Comparison of ENCODE assay signal across 14 cellular contexts in the genomic region with DNA sequence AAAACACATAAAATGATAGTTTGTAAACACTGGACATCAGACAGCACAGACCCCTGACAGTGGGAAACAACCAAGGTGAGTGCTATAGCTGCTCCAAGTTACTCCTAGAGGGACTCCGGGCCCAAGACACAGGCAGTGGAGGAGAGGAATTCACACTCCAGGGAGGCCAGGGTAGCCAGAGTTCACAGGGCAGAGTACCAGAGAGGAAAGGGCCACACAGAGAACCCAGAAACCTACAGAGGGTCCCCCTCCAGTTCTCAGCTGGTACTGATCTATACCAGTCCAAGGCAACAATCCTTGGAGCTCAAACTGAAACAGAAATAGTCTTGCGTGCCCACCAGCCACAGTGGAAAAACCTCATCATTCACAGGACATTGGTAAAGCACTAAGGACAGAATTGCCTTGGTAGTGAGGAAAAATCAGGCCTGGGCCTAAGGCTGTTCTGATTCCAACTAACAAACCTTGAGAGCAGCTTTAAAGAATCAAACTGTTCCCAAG. TPM values are rescaled to one million over a fixed set of nuclear protein-coding genes. Genes with fewer than 3 reads are reported as not detected.
DNase-seq lines count a peak whose midpoint lies in the region; ATAC-seq and TF ChIP-seq lines count a peak whose summit lies in the region.
"Had no signal": no experiment of that assay in that cellular context is flagged by ENCODE, and none has a peak within 500 bp of the region (broad histone marks: within the 10 kb centered on the region; RNA-seq: fewer than 3 reads in every experiment).

No MANE protein-coding gene starts in this region.

- POLR2A ChIA-PET in HEK293T (lab: Yijun Ruan, JAX): interaction anchor here (1.9 kb wide), 1 partner anchor 8 kb away, joined by 6 read pairs; the partner anchor contains the start of gene VPS37C

- H3K4me1 Mint-ChIP-seq in osteocyte (ENCODE audit: unreplicated experiment): peaks cover 41% of the 10 kb centered on the region
- peaks cover 17 to 37% of the 10 kb centered on the region in 2 donors for H3K4me1 Mint-ChIP-seq in stimulated activated naive B cell treated with anti-CD40 and anti-IgM and Interleukin-4, amounts not matched to agents 10 μg/mL and 1 μg/mL and 100 μg/mL, for 72 hours

- no peak overlapping the region for H3K4me3 Mint-ChIP-seq in osteocyte (ENCODE audit: unreplicated experiment)
- H3K4me3 Mint-ChIP-seq in stimulated activated naive B cell treated with anti-CD40 and anti-IgM and Interleukin-4, amounts not matched to agents 10 μg/mL and 1 μg/mL and 100 μg/mL, for 72 hours: no peak overlapping the region

- H3K27me3 ChIP-seq in cardiac muscle cell: no peaks in the 10 kb centered on the region

- H3K27ac ChIP-seq in cardiac muscle cell: peak overlapping the region; percentile 86

- intact Hi-C loops in cardiac septum (cut with DNase I): no loop called here

- H3K4me1 ChIP-seq in cardiac muscle cell (ENCODE audit: low read depth): peaks cover 46% of the 10 kb centered on the region

- peaks cover 17% of the 10 kb centered on the region for H3K9me3 Mint-ChIP-seq in osteocyte (ENCODE audit: unreplicated experiment)
- peaks cover 12 to 18% of the 10 kb centered on the region in 2 donors for H3K9me3 Mint-ChIP-seq in stimulated activated naive B cell treated with anti-CD40 and anti-IgM and Interleukin-4, amounts not matched to agents 10 μg/mL and 1 μg/mL and 100 μg/mL, for 72 hours

- no peaks in the 10 kb centered on the region for H3K27me3 Mint-ChIP-seq in osteocyte (ENCODE audit: unreplicated experiment)
- no peaks in the 10 kb centered on the region for H3K27me3 Mint-ChIP-seq in stimulated activated naive B cell treated with anti-CD40 and anti-IgM and Interleukin-4, amounts not matched to agents 10 μg/mL and 1 μg/mL and 100 μg/mL, for 72 hours

- CTCF ChIA-PET in HEK293T (lab: Yijun Ruan, JAX): no interaction called here

- H3K4me3 ChIP-seq in cardiac muscle cell (no peak overlapping the region), fibroblast of the aortic adventitia (ENCODE audit: low read depth, low read length) (peak overlapping the region; percentile 9)
- H3K4me3 ChIP-seq: A549 had no signal

- ATAC-seq in stimulated activated naive B cell treated with anti-CD40 and anti-IgM and Interleukin-4, amounts not matched to agents 10 μg/mL and 1 μg/mL and 100 μg/mL, for 72 hours (replicated peaks): no peak
- ATAC-seq: left colon had no signal

- H3K27ac Mint-ChIP-seq in osteocyte (ENCODE audit: unreplicated experiment): peak overlapping the region; percentile 95
- no peak overlapping the region for H3K27ac Mint-ChIP-seq in stimulated activated naive B cell treated with anti-CD40 and anti-IgM and Interleukin-4, amounts not matched to agents 10 μg/mL and 1 μg/mL and 100 μg/mL, for 72 hours

- DNase-seq in cardiac muscle cell (ENCODE audit: low read depth in 1 of 2, low spot score in 1 of 2) (peak in 1 of 2 donors; percentile 36), cardiac septum (ENCODE audit: low spot score) (no peak), fibroblast of the aortic adventitia (ENCODE audit: low read depth) (peak; percentile 26), osteocyte (ENCODE audit: extremely low spot score, unreplicated experiment) (no peak), NCI-H446 (lab: John Stamatoyannopoulos, UW) (no peak), HEK293T (ENCODE audit: extremely low spot score) (no peak), kidney tubule cell (ENCODE audit: low spot score) (no peak)
- no peak for DNase-seq in stimulated activated naive B cell treated with anti-CD40 and anti-IgM and Interleukin-4, amounts not matched to agents 10 μg/mL and 1 μg/mL and 100 μg/mL, for 72 hours
- DNase-seq: KBM-7, left colon, T-helper 9 cell had no signal

- H3K9me3 ChIP-seq in cardiac muscle cell (ENCODE audit: low read depth): no peaks in the 10 kb centered on the region

- no peak for TF ChIP-seq CTCF in cardiac muscle cell (IDR thresholded peaks at IDR 0.05; ENCODE audit: low read depth, low read length)
- TF ChIP-seq CTCF in fibroblast of the aortic adventitia (IDR thresholded peaks at IDR 0.05; ENCODE audit: insufficient read depth, low read length): no peak
- TF ChIP-seq CTCF in osteocyte (IDR thresholded peaks at IDR 0.05): no peak

- H3K36me3 Mint-ChIP-seq in osteocyte (ENCODE audit: unreplicated experiment): peaks cover 29% of the 10 kb centered on the region
- H3K36me3 Mint-ChIP-seq in stimulated activated naive B cell treated with anti-CD40 and anti-IgM and Interleukin-4, amounts not matched to agents 10 μg/mL and 1 μg/mL and 100 μg/mL, for 72 hours: peaks cover 23 to 42% of the 10 kb centered on the region in 2 donors

- H3K36me3 ChIP-seq in cardiac muscle cell: no peaks in the 10 kb centered on the region

TF ChIP-seq in HEK293T, 16 proteins besides CTCF, POLR2A, EP300 and RAD21:
- TF ChIP-seq BHLHE40 (IDR thresholded peaks at IDR 0.05; ENCODE audit: borderline replicate concordance) (no peak), ARNT (IDR thresholded peaks at IDR 0.05) (no peak), FOXM1 (IDR thresholded peaks at IDR 0.05; ENCODE audit: borderline replicate concordance) (no peak), ZNF384 (IDR thresholded peaks at IDR 0.05) (no peak), SP1 (IDR thresholded peaks at IDR 0.05) (no peak), SUZ12 (IDR thresholded peaks at IDR 0.05) (no peak), FOXK2 (IDR thresholded peaks at IDR 0.05) (no peak), TARDBP (IDR thresholded peaks at IDR 0.05) (no peak), CTBP1 (IDR thresholded peaks at IDR 0.05; ENCODE audit: borderline replicate concordance) (no peak), FOXA1 (IDR thresholded peaks at IDR 0.05) (no peak), LEF1 (IDR thresholded peaks at IDR 0.05; ENCODE audit: borderline replicate concordance) (no peak), ELF4 (IDR thresholded peaks at IDR 0.05) (no peak), L3MBTL2 (conservative IDR thresholded peaks at IDR 0.05) (no peak), HDGF (IDR thresholded peaks at IDR 0.05; ENCODE audit: borderline replicate concordance) (no peak)
- TF ChIP-seq, protein P1, sequence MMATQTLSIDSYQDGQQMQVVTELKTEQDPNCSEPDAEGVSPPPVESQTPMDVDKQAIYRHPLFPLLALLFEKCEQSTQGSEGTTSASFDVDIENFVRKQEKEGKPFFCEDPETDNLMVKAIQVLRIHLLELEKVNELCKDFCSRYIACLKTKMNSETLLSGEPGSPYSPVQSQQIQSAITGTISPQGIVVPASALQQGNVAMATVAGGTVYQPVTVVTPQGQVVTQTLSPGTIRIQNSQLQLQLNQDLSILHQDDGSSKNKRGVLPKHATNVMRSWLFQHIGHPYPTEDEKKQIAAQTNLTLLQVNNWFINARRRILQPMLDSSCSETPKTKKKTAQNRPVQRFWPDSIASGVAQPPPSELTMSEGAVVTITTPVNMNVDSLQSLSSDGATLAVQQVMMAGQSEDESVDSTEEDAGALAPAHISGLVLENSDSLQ (IDR thresholded peaks at IDR 0.05): no peak

RNA-seq across cellular contexts. Expression of gene VPS37C, which starts 7.6 kb away (rescaled TPM):
- total RNA-seq in cardiac muscle cell (22.0 and 24.6 TPM in 2 replicates), cardiac septum (19.6 TPM), fibroblast of the aortic adventitia (ENCODE audit: low replicate concordance) (9.2 and 13.5 TPM in 2 replicates), osteocyte (19.6 and 21.2 TPM in 2 replicates)
- 19.2 and 20.8 TPM in 2 replicates for polyA plus RNA-seq in cardiac muscle cell

RNA-seq across cellular contexts. Expression of gene PGA3, which starts 49.7 kb away (rescaled TPM):
- total RNA-seq in cardiac muscle cell (not detected in 2 replicates), cardiac septum (0.24 TPM), fibroblast of the aortic adventitia (ENCODE audit: low replicate concordance) (0.18 TPM in 1 of 2 replicates, not detected in the other), osteocyte (not detected in 2 replicates)
- not detected in 2 replicates for polyA plus RNA-seq in cardiac muscle cell
- total RNA-seq: left colon, NCI-H460 had no signal
- polyA plus RNA-seq: A549 had no signal

RNA-seq across cellular contexts. Expression of gene CD5, which starts 51.4 kb away (rescaled TPM):
- total RNA-seq in cardiac muscle cell: not detected in 2 replicates
- polyA plus RNA-seq in cardiac muscle cell: not detected in 2 replicates
- total RNA-seq in cardiac septum: not detected
- total RNA-seq in fibroblast of the aortic adventitia (ENCODE audit: low replicate concordance): not detected in 2 replicates
- total RNA-seq in osteocyte: not detected in 2 replicates
- total RNA-seq: NCI-H460, temporal lobe had no signal
- polyA plus RNA-seq: A549 had no signal
